ENCODE assay signal across 15 cellular contexts in genomic region chr15:37078566-37078965, GRCh38.
"Had no signal": no experiment of that assay in that cellular context is flagged by ENCODE, and none has a peak within 500 bp of the region (broad histone marks: within the 10 kb centered on the region; RNA-seq: fewer than 3 reads in every experiment).

No MANE protein-coding gene starts in this region.

- DNase-seq: effector memory CD8-positive, alpha-beta T cell; foreskin melanocyte; heart left ventricle; hippocampal formation; kidney glomerular epithelial cell; natural killer cell; occipital lobe; pancreas; right cardiac atrium; stimulated activated CD4-positive, alpha-beta T cell treated with anti-CD3 and anti-CD28 coated beads, Interleukin-4, amount 100 ng/mL, for 24 hours; tibial artery; upper lobe of left lung; uterus had no signal

- H3K27me3 ChIP-seq: heart left ventricle, pancreas, tibial artery, upper lobe of left lung, uterus had no signal

- H3K9me3 ChIP-seq: heart left ventricle, pancreas, tibial artery, upper lobe of left lung, uterus had no signal

- ATAC-seq: effector memory CD8-positive, alpha-beta T cell; heart left ventricle; natural killer cell; pancreas; right cardiac atrium; stimulated activated memory B cell treated with anti-CD40 and anti-IgM and Interleukin-4, amounts not matched to agents 10 μg/mL and 1 μg/mL and 100 μg/mL, for 72 hours had no signal

- H3K36me3 ChIP-seq: uterus had no signal

- H3K4me3 ChIP-seq: heart left ventricle, pancreas, tibial artery, upper lobe of left lung, uterus had no signal

- FAIRE-seq: colon, pancreas had no signal

- H3K27ac ChIP-seq: pancreas, tibial artery, upper lobe of left lung had no signal
